ENCODE assay signal across 19 cellular contexts in genomic region chr1:201277441-201277840, GRCh38. TPM values are rescaled to one million over a fixed set of nuclear protein-coding genes. Genes with fewer than 3 reads are reported as not detected.
"Had no signal": no experiment of that assay in that cellular context is flagged by ENCODE, and none has a peak within 500 bp of the region (broad histone marks: within the 10 kb centered on the region; RNA-seq: fewer than 3 reads in every experiment).

No MANE protein-coding gene starts in this region.

- H3K36me3 Mint-ChIP-seq: stimulated activated naive B cell treated with anti-CD40 and anti-IgM and Interleukin-4, amounts not matched to agents 10 μg/mL and 1 μg/mL and 100 μg/mL, for 72 hours had no signal

- H3K4me1 ChIP-seq: ascending aorta, left lung, pancreas, right lobe of liver, uterus had no signal

- H3K4me3 ChIP-seq: ascending aorta, left lung, pancreas, right lobe of liver, uterus had no signal

- H3K9me3 ChIP-seq: ascending aorta, left lung, pancreas, right lobe of liver, uterus had no signal

- H3K27me3 ChIP-seq: ascending aorta, pancreas, right lobe of liver, uterus had no signal

- H3K4me3 Mint-ChIP-seq: activated T-cell treated with anti-CD3 and anti-CD28 coated beads, Interleukin-2, amount 50 U/mL, for 72 hours; neural crest cell; stimulated activated naive B cell treated with anti-CD40 and anti-IgM and Interleukin-4, amounts not matched to agents 10 μg/mL and 1 μg/mL and 100 μg/mL, for 72 hours had no signal

- H3K27ac Mint-ChIP-seq: activated T-cell treated with anti-CD3 and anti-CD28 coated beads, Interleukin-2, amount 50 U/mL, for 72 hours; stimulated activated naive B cell treated with anti-CD40 and anti-IgM and Interleukin-4, amounts not matched to agents 10 μg/mL and 1 μg/mL and 100 μg/mL, for 72 hours had no signal

- H3K9me3 Mint-ChIP-seq: activated T-cell treated with anti-CD3 and anti-CD28 coated beads, Interleukin-2, amount 50 U/mL, for 72 hours; neural crest cell; stimulated activated naive B cell treated with anti-CD40 and anti-IgM and Interleukin-4, amounts not matched to agents 10 μg/mL and 1 μg/mL and 100 μg/mL, for 72 hours had no signal

- H3K27ac ChIP-seq: ascending aorta, left lung, pancreas, right lobe of liver, uterus had no signal

- DNase-seq: activated CD4-positive, alpha-beta T cell treated with anti-CD3 and anti-CD28 coated beads for 1 hour; activated effector memory CD4-positive, alpha-beta T cell treated with anti-CD3 and anti-CD28 coated beads, Interleukin-2, amount 50 U/mL, for 16 hours; activated naive CD4-positive, alpha-beta T cell treated with anti-CD3 and anti-CD28 coated beads, Interleukin-2, amount 50 U/mL, for 16 hours; activated T-cell treated with anti-CD3 and anti-CD28 coated beads, Interleukin-2, amount 50 U/mL, for 72 hours; cerebellar nuclear complex; effector CD4-positive, alpha-beta T cell; hippocampal formation; islet precursor cell; left lung; mammary epithelial cell; pancreas; right lobe of liver; stimulated activated naive B cell treated with anti-CD40 and anti-IgM and Interleukin-4, amounts not matched to agents 10 μg/mL and 1 μg/mL and 100 μg/mL, for 72 hours; uterus had no signal

- ATAC-seq: activated T-cell treated with anti-CD3 and anti-CD28 coated beads, Interleukin-2, amount 50 U/mL, for 72 hours; left lung; pancreas; right lobe of liver; stimulated activated naive B cell treated with anti-CD40 and anti-IgM and Interleukin-4, amounts not matched to agents 10 μg/mL and 1 μg/mL and 100 μg/mL, for 72 hours had no signal

- H3K36me3 ChIP-seq: ascending aorta, left lung, pancreas, right lobe of liver, uterus had no signal

- H3K4me1 Mint-ChIP-seq: neural crest cell; stimulated activated naive B cell treated with anti-CD40 and anti-IgM and Interleukin-4, amounts not matched to agents 10 μg/mL and 1 μg/mL and 100 μg/mL, for 72 hours had no signal

RNA-seq across cellular contexts. Expression of gene PKP1, which starts 5.9 kb away (rescaled TPM):
- total RNA-seq: activated CD8-positive, alpha-beta memory T cell treated with anti-CD3 and anti-CD28 coated beads for 36 hours; activated T-cell treated with anti-CD3 and anti-CD28 coated beads, Interleukin-2, amount 50 U/mL, for 72 hours; ascending aorta; fibroblast of villous mesenchyme; neural crest cell; right lobe of liver; T-helper 1 cell treated with Interleukin-12 subunit alpha and Interleukin-12 subunit beta and Interleukin-4 antibody, amounts not matched to agents 30 ng/mL and 1 ng/mL, for 36 hours had no signal
